1 cellular context compared by ENCODE assay signal in the genomic region with DNA sequence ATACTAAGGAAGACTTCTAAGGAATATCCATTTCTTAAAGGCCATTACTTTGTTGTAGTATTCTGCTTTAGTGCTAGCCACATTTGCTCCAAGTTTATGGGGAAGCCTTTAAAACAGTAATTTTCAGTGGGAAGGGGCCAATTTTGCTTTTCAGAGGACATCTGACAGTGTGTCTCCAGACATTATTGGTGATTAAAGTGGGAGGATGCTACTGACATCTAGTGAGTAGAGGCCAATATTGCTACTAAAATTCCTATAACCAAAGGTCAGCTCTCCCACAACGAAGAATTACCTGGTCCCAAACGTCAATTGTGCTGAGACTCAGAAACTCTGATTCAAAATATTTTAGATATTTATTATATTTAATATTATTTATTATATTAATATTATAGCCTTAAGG.
TF ChIP-seq lines count a peak whose summit lies in the region.

No MANE protein-coding gene starts in this region.

TF ChIP-seq in H1, 55 proteins besides CTCF, POLR2A, EP300 and RAD21:
- no peak for TF ChIP-seq JUND (IDR thresholded peaks at IDR 0.05; ENCODE audit: low read length)
- no peak for TF ChIP-seq BRCA1 (IDR thresholded peaks at IDR 0.05; ENCODE audit: low read depth, low read length)
